1 cellular context compared by ENCODE assay signal in the genomic region with DNA sequence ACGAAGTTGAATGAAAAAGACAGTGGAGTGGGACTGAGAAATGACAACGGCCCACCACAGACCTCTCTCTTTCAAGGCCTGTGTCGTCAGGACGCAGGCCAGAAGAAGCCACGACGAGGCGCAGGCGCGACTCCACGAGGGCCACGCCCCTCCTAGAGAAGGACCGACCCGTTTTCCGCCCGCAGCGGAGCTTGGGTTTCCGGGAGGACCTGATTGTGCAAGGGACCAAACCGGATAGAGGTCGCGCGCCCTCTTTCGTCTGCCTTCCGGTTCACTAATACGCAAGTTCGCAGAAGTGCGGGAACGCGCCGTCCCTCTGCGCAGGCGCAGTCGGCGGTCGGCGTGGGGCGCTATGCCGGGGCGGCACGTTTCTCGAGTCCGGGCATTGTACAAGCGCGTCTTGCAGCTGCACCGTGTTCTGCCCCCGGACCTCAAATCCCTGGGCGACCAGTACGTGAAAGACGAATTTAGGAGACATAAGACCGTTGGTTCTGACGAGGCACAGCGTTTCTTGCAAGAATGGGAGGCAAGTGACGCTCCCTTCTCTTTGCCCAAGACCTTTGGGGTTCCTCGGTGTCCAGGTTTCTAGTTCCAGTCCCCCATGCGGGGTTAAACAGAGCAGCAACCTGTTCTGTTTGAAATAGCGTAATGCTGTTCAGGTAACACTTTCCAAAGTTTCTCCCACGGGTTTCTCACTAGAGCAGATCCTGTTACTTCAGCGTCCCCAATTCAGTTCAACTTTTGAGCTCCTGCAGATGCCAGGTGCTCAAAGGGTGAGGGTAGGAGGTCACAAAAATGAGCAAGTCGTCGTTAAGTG.
TF ChIP-seq lines count a peak whose summit lies in the region.

TSS of gene SDHAF3 (plus strand) at position 327 of the 817 bp plus-strand sequence. CDS start at position 353, 26 bp downstream.

TF ChIP-seq in GM12878, 131 proteins besides CTCF, POLR2A, EP300 and RAD21 (continued from another document and continues in another):
- TF ChIP-seq RELB (IDR thresholded peaks at IDR 0.05; ENCODE audit: low read depth) (peak; percentile 44; the same call in 1 of the 2 replicates), STAT3 (IDR thresholded peaks at IDR 0.05; ENCODE audit: low read depth, low read length) (no peak), JUND (IDR thresholded peaks at IDR 0.05; ENCODE audit: low read depth, low read length) (no peak), ZNF217 (IDR thresholded peaks at IDR 0.05) (no peak), CHD4 (IDR thresholded peaks at IDR 0.05) (no peak), BRCA1 (IDR thresholded peaks at IDR 0.05; ENCODE audit: low read depth, low read length) (no peak), PAX5 (IDR thresholded peaks at IDR 0.05; ENCODE audit: borderline replicate concordance, low read depth, low read length) (peak; percentile 62; the same call in 1 of the 2 replicates), TAF1 (IDR thresholded peaks at IDR 0.05; ENCODE audit: borderline replicate concordance, low read depth, low read length) (peak; percentile 49), SREBF2 (IDR thresholded peaks at IDR 0.05; ENCODE audit: low read length) (peak; percentile 40; the same call in 1 of the 2 replicates), ZNF592 (IDR thresholded peaks at IDR 0.05) (no peak), POLR2AphosphoS2 (IDR thresholded peaks at IDR 0.05; ENCODE audit: low read depth, low read length) (0 out of 2 replicates have a peak, but pooled peaks have one; percentile 64), CBX3 (IDR thresholded peaks at IDR 0.05; ENCODE audit: borderline replicate concordance, low read depth) (no peak), EED (IDR thresholded peaks at IDR 0.05; ENCODE audit: low read depth) (no peak), CBFB (IDR thresholded peaks at IDR 0.05; ENCODE audit: low read depth) (peak; percentile 83), ZNF274 (IDR thresholded peaks at IDR 0.05; ENCODE audit: insufficient read depth, insufficient read length) (no peak), IRF3 (IDR thresholded peaks at IDR 0.05) (0 out of 2 replicates have a peak, but pooled peaks have one; percentile 5), RBBP5 (conservative IDR thresholded peaks at IDR 0.05) (no peak), RB1 (IDR thresholded peaks at IDR 0.05; ENCODE audit: borderline replicate concordance) (peak; percentile 70; the same call in 1 of the 2 replicates), LARP7 (IDR thresholded peaks at IDR 0.05) (peak; percentile 81; the same call in 1 of the 2 replicates), IRF5 (IDR thresholded peaks at IDR 0.05; ENCODE audit: borderline replicate concordance) (no peak), SREBF1 (IDR thresholded peaks at IDR 0.05; ENCODE audit: low read length) (peak; percentile 17; the same call in 1 of the 2 replicates), HCFC1 (IDR thresholded peaks at IDR 0.05; ENCODE audit: low read length) (peak; percentile 84), MEF2A (IDR thresholded peaks at IDR 0.05; ENCODE audit: insufficient read depth, low read depth, low read length) (peak; percentile 55; the same call in 1 of the 2 replicates), KLF5 (IDR thresholded peaks at IDR 0.05; ENCODE audit: partially characterized antibody) (peak; percentile 70), BCL11A (IDR thresholded peaks at IDR 0.05; ENCODE audit: low read depth, low read length) (no peak), ZNF207 (IDR thresholded peaks at IDR 0.05; ENCODE audit: borderline replicate concordance) (peak; percentile 76; the same call in 1 of the 2 replicates), POLR2AphosphoS5 (IDR thresholded peaks at IDR 0.05; ENCODE audit: low read length) (peak; percentile 95), NR2C1 (IDR thresholded peaks at IDR 0.05) (peak; percentile 82), RAD51 (IDR thresholded peaks at IDR 0.05) (no peak), SP1 (IDR thresholded peaks at IDR 0.05; ENCODE audit: low read depth, low read length) (peak; percentile 78), ATF2 (IDR thresholded peaks at IDR 0.05; ENCODE audit: low read length) (no peak), TBL1XR1 (IDR thresholded peaks at IDR 0.05; ENCODE audit: low read depth, low read length) (peak; percentile 59; the same call in 1 of the 2 replicates), RCOR1 (conservative IDR thresholded peaks at IDR 0.05; ENCODE audit: low read depth, low read length) (no peak)
- TF ChIP-seq, protein P1, sequence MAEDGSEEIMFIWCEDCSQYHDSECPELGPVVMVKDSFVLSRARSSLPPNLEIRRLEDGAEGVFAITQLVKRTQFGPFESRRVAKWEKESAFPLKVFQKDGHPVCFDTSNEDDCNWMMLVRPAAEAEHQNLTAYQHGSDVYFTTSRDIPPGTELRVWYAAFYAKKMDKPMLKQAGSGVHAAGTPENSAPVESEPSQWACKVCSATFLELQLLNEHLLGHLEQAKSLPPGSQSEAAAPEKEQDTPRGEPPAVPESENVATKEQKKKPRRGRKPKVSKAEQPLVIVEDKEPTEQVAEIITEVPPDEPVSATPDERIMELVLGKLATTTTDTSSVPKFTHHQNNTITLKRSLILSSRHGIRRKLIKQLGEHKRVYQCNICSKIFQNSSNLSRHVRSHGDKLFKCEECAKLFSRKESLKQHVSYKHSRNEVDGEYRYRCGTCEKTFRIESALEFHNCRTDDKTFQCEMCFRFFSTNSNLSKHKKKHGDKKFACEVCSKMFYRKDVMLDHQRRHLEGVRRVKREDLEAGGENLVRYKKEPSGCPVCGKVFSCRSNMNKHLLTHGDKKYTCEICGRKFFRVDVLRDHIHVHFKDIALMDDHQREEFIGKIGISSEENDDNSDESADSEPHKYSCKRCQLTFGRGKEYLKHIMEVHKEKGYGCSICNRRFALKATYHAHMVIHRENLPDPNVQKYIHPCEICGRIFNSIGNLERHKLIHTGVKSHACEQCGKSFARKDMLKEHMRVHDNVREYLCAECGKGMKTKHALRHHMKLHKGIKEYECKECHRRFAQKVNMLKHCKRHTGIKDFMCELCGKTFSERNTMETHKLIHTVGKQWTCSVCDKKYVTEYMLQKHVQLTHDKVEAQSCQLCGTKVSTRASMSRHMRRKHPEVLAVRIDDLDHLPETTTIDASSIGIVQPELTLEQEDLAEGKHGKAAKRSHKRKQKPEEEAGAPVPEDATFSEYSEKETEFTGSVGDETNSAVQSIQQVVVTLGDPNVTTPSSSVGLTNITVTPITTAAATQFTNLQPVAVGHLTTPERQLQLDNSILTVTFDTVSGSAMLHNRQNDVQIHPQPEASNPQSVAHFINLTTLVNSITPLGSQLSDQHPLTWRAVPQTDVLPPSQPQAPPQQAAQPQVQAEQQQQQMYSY (CRISPR knock-in tag; IDR thresholded peaks at IDR 0.05): no peak
- TF ChIP-seq, protein P2, sequence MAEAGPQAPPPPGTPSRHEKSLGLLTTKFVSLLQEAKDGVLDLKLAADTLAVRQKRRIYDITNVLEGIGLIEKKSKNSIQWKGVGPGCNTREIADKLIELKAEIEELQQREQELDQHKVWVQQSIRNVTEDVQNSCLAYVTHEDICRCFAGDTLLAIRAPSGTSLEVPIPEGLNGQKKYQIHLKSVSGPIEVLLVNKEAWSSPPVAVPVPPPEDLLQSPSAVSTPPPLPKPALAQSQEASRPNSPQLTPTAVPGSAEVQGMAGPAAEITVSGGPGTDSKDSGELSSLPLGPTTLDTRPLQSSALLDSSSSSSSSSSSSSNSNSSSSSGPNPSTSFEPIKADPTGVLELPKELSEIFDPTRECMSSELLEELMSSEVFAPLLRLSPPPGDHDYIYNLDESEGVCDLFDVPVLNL (IDR thresholded peaks at IDR 0.05; ENCODE audit: low read depth, low read length): peak; percentile 36; the same call in 1 of the 2 replicates
- TF ChIP-seq, protein P3, sequence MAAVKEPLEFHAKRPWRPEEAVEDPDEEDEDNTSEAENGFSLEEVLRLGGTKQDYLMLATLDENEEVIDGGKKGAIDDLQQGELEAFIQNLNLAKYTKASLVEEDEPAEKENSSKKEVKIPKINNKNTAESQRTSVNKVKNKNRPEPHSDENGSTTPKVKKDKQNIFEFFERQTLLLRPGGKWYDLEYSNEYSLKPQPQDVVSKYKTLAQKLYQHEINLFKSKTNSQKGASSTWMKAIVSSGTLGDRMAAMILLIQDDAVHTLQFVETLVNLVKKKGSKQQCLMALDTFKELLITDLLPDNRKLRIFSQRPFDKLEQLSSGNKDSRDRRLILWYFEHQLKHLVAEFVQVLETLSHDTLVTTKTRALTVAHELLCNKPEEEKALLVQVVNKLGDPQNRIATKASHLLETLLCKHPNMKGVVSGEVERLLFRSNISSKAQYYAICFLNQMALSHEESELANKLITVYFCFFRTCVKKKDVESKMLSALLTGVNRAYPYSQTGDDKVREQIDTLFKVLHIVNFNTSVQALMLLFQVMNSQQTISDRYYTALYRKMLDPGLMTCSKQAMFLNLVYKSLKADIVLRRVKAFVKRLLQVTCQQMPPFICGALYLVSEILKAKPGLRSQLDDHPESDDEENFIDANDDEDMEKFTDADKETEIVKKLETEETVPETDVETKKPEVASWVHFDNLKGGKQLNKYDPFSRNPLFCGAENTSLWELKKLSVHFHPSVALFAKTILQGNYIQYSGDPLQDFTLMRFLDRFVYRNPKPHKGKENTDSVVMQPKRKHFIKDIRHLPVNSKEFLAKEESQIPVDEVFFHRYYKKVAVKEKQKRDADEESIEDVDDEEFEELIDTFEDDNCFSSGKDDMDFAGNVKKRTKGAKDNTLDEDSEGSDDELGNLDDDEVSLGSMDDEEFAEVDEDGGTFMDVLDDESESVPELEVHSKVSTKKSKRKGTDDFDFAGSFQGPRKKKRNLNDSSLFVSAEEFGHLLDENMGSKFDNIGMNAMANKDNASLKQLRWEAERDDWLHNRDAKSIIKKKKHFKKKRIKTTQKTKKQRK (IDR thresholded peaks at IDR 0.05; ENCODE audit: low read depth, low read length): no peak
